Comparison of ENCODE assay signal across 7 cellular contexts in the genomic region with DNA sequence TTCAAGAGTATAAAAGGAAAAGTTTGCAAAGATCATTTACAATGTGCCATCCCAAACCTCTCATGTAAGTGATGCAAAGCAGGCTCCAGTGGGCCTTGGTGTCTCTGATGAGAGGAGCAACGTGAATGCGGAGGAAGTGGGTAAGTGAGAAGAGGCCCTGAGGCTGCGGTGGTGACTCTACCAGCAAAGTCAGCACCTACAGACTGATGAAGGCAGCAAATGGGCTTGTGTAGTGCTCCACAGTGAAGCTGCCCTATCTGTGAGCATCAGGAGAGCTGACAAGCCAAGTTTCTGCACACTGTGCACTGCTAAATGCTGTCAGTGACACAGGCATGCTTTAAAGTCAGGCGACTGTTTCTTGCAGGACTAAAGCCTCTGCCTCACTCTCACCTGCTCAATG. TPM values are rescaled to one million over a fixed set of nuclear protein-coding genes. Genes with fewer than 3 reads are reported as not detected.
A peak's percentile ranks its signal among the peaks of the same experiment; 100 is the strongest.
DNase-seq lines count a peak whose midpoint lies in the region; ATAC-seq and TF ChIP-seq lines count a peak whose summit lies in the region.

No MANE protein-coding gene starts in this region.

- ATAC-seq in HG02678 (IDR thresholded peaks at IDR 0.05; ENCODE audit: unreplicated experiment) = peak; percentile 37
- ATAC-seq in gastroesophageal sphincter = no peak
- no peak for ATAC-seq in HG02763 (IDR thresholded peaks at IDR 0.05; ENCODE audit: unreplicated experiment)
- ATAC-seq in HG02840 (IDR thresholded peaks at IDR 0.05; ENCODE audit: low FRiP score, unreplicated experiment) = no peak

- 33 to 50% methylated on average over 1 to 2 of the region's 4 CpGs for WGBS in gastroesophageal sphincter (ENCODE audit: low coverage in 1 of 2), 2 donors

- H3K36me3 ChIP-seq in gastroesophageal sphincter = no peaks in the 10 kb centered on the region

- peak overlapping the region in 3 of 4 donors; percentile 24 to 76 (median 76) for H3K27ac ChIP-seq in gastroesophageal sphincter

- no peaks in the 10 kb centered on the region for H3K9me3 ChIP-seq in gastroesophageal sphincter

- H3K4me3 ChIP-seq in gastroesophageal sphincter = no peak overlapping the region

- TF ChIP-seq CTCF in gastroesophageal sphincter (IDR thresholded peaks at IDR 0.05) = no peak

- peaks cover 9 to 57% (median 18%) of the 10 kb centered on the region in 3 donors for H3K4me1 ChIP-seq in gastroesophageal sphincter

- TF ChIP-seq EP300 in gastroesophageal sphincter (IDR thresholded peaks at IDR 0.05) = no peak

- no peak for TF ChIP-seq POLR2A in gastroesophageal sphincter (IDR thresholded peaks at IDR 0.05)

- peak; percentile 50 to 62 for DNase-seq in activated CD4-positive, alpha-beta T cell treated with anti-CD3 and anti-CD28 coated beads for 24 hours (ENCODE audit: low read depth in 2 of 2)
- DNase-seq in stimulated activated naive CD4-positive, alpha-beta T cell (lab: John Stamatoyannopoulos, UW) = peak; percentile 52 to 83 (median 69)
- DNase-seq in SIG-M5 (lab: John Stamatoyannopoulos, UW) = no peak

- H3K27me3 ChIP-seq in gastroesophageal sphincter = no peaks in the 10 kb centered on the region

RNA-seq across cellular contexts. Expression of gene RAP1A, which starts 15.6 kb away (rescaled TPM):
- total RNA-seq in gastroesophageal sphincter = 100 to 1,000 TPM; 177 to 268 (median 214) TPM
